10 cellular contexts compared by ENCODE assay signal in genomic region chr17:48261297-48261880, GRCh38.
DNase-seq lines count a peak whose midpoint lies in the region; ATAC-seq and FAIRE-seq lines count a peak whose summit lies in the region.
"Had no signal": no experiment of that assay in that cellular context is flagged by ENCODE, and none has a peak within 500 bp of the region (broad histone marks: within the 10 kb centered on the region; RNA-seq: fewer than 3 reads in every experiment).

No MANE protein-coding gene starts in this region.

- peak; percentile 97 for FAIRE-seq in TTC549 (lab: Jason Lieb, UNC)

- H3K4me2 ChIP-seq in Karpas-422 (ENCODE audit: low read depth, low read length, poor library complexity, severe bottlenecking): no peak overlapping the region
- H3K4me2 ChIP-seq: BLaER1 had no signal

- H3K27ac ChIP-seq in Karpas-422 (ENCODE audit: low read length) (no peak overlapping the region), mesodermal cell (ENCODE audit: low read depth, low read length, severe bottlenecking) (peak overlapping the region; percentile 18)
- H3K27ac ChIP-seq: BLaER1, parathyroid adenoma had no signal

- no peak for ATAC-seq in HG03196 (IDR thresholded peaks at IDR 0.05; ENCODE audit: unreplicated experiment)

- H3K27me3 ChIP-seq in Karpas-422 (ENCODE audit: low read length): no peaks in the 10 kb centered on the region
- H3K27me3 ChIP-seq: BLaER1 had no signal

- no peaks in the 10 kb centered on the region for H3K79me2 ChIP-seq in Karpas-422 (ENCODE audit: low read length)
- H3K79me2 ChIP-seq: parathyroid adenoma had no signal

- H3K9me2 ChIP-seq in Karpas-422 (replicated peaks; ENCODE audit: insufficient read depth, low read length): no peaks in the 10 kb centered on the region

- H3K4me1 ChIP-seq in Karpas-422 (ENCODE audit: low read length) (no peaks in the 10 kb centered on the region), mesodermal cell (ENCODE audit: control insufficient read depth, insufficient read depth, low read length, poor library complexity, severe bottlenecking) (peaks cover 4% of the 10 kb centered on the region)
- H3K4me1 ChIP-seq: parathyroid adenoma had no signal

- no peaks in the 10 kb centered on the region for H3K36me3 ChIP-seq in Karpas-422 (ENCODE audit: insufficient read depth, low read length)
- no peaks in the 10 kb centered on the region for H3K36me3 ChIP-seq in mesodermal cell (ENCODE audit: control insufficient read depth, insufficient read depth, low read length)
- H3K36me3 ChIP-seq: BLaER1 had no signal

- DNase-seq in NCI-H1105 treated with DMSO at 0.1 percent for 48 hours (lab: John Stamatoyannopoulos, UW) (peak; percentile 14), NCI-H1105 (lab: John Stamatoyannopoulos, UW) (no peak), Karpas-422 (peak; percentile 76), T-helper 2 cell (no peak), T-helper 1 cell (no peak)

- no peaks in the 10 kb centered on the region for H4K20me1 ChIP-seq in Karpas-422 (ENCODE audit: insufficient read depth, low read depth, low read length)
- H4K20me1 ChIP-seq: BLaER1 had no signal

- WGBS in mesodermal cell (ENCODE audit: insufficient coverage in 2 of 2), 2 experiments: 17 to 26% methylated on average over 3 of the region's 5 CpGs

- H3K9me3 ChIP-seq in Karpas-422 (ENCODE audit: low read length) (no peaks in the 10 kb centered on the region), mesodermal cell (ENCODE audit: control insufficient read depth, low read length) (no peaks in the 10 kb centered on the region)
- H3K9me3 ChIP-seq: BLaER1 had no signal

- H2AFZ ChIP-seq in Karpas-422 (ENCODE audit: low read length): no peak overlapping the region
- H2AFZ ChIP-seq: parathyroid adenoma had no signal

- H3K9ac ChIP-seq in Karpas-422 (ENCODE audit: low read length): no peak overlapping the region
- H3K9ac ChIP-seq: BLaER1, parathyroid adenoma had no signal

- H3K4me3 ChIP-seq in Karpas-422 (ENCODE audit: low read length): no peak overlapping the region
- no peak overlapping the region for H3K4me3 ChIP-seq in mesodermal cell (ENCODE audit: extremely low read depth, insufficient read depth, low read length, poor library complexity, severe bottlenecking)
- H3K4me3 ChIP-seq: BLaER1 had no signal

Comparison
In these comparisons a context has a peak if more than half of its experiments do, and no peak if none do; other contexts are left out.
1. DNase-seq: peak in NCI-H1105 treated with DMSO at 0.1 percent for 48 hours (single experiment) and Karpas-422 (single experiment); none in NCI-H1105 (single experiment), T-helper 2 cell (0 of 5) and T-helper 1 cell (0 of 5).